ENCODE assay signal across 14 cellular contexts in the genomic region with DNA sequence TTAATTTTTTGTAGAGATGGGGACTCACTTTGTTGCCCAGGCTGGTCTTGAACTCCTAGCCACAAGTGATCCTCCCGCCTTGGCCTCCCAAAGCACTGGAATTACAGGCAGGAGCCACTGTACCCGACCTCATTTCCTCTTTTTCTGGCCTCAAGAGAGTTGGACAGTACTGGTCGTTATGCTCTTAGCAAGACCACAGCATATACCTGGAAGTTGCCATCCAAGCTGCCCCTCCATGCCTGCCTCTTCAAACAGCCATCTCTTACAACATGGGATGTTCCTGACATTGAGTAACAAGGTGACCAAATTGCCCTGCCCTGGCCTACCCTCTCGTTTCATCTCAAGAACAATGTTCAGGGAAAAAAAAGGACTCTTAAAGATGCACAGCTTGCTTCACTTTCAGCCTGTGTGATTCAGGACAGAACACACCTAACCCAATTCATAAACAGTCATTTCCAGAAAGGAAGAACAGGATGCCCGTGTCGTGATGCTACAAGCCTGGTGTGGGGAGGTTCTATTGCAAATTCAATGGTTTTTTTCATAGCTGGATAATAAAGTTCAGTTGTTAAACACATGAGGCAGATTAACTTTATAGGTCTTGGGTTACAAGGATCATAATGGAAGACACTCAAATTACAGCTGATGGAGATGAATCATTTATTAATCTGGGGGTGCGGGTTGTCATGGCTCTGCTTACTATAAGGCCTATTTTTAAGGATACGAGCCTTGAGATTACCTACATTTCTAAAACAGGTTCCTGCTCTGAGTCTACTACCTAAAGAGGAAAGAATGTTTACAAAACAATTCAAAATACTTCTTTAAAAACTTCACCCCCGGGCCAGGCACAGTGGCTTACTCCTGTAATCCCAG. TPM values are rescaled to one million over a fixed set of nuclear protein-coding genes. Genes with fewer than 3 reads are reported as not detected.
DNase-seq lines count a peak whose midpoint lies in the region; ATAC-seq and TF ChIP-seq lines count a peak whose summit lies in the region.
"Had no signal": no experiment of that assay in that cellular context is flagged by ENCODE, and none has a peak within 500 bp of the region (broad histone marks: within the 10 kb centered on the region; RNA-seq: fewer than 3 reads in every experiment).

No MANE protein-coding gene starts in this region.

- peak overlapping the region; percentile 40 for H3K27ac Mint-ChIP-seq in stimulated activated effector memory CD8-positive, alpha-beta T cell treated with anti-CD3 and anti-CD28 coated beads, Interleukin-12 subunit alpha, Interleukin-12 subunit beta, amount 100 ng/mL, for 72 hours

- peaks cover 39% of the 10 kb centered on the region for H3K4me1 Mint-ChIP-seq in stimulated activated effector memory CD8-positive, alpha-beta T cell treated with anti-CD3 and anti-CD28 coated beads, Interleukin-12 subunit alpha, Interleukin-12 subunit beta, amount 100 ng/mL, for 72 hours

- POLR2A ChIA-PET in HEK293 (lab: Yijun Ruan, JAX): interaction anchor here (0.7 kb wide), 1 partner anchor 898 kb away, joined by 4 read pairs; no protein-coding TSS in a partner anchor

- H3K4me3 ChIP-seq in HEK293 (ENCODE audit: low read depth, low read length) (no peak overlapping the region), esophagus squamous epithelium (no peak overlapping the region)
- H3K4me3 ChIP-seq: adrenal gland, left lung, thoracic aorta had no signal

- CTCF ChIA-PET in HEK293 (lab: Yijun Ruan, JAX): interaction anchor here (0.5 to 1.7 kb wide), 2 partner anchors 15 to 33 kb away, joined by 7 to 11 read pairs; no protein-coding TSS in a partner anchor

- H3K9me3 ChIP-seq in HEK293 (ENCODE audit: control insufficient read depth, insufficient read depth, low read depth, low read length) (no peaks in the 10 kb centered on the region), esophagus squamous epithelium (no peaks in the 10 kb centered on the region)
- H3K9me3 ChIP-seq: adrenal gland, left lung, thoracic aorta had no signal

- DNase-seq in SKM-1 treated with dmso at 0.1 percent for 144 hours (lab: John Stamatoyannopoulos, UW; ENCODE audit: unreplicated experiment): peak; percentile 46
- DNase-seq in esophagus squamous epithelium (lab: John Stamatoyannopoulos, UW): no peak
- DNase-seq in stimulated activated effector memory CD8-positive, alpha-beta T cell treated with anti-CD3 and anti-CD28 coated beads, Interleukin-12 subunit alpha, Interleukin-12 subunit beta, amount 100 ng/mL, for 72 hours (ENCODE audit: low spot score in 2 of 2): no peak
- no peak for DNase-seq in OCI-M2 (lab: John Stamatoyannopoulos, UW; ENCODE audit: unreplicated experiment)
- DNase-seq in GM19240 (ENCODE audit: insufficient read length, low spot score): no peak
- no peak for DNase-seq in HK-2 (ENCODE audit: unreplicated experiment)
- DNase-seq: activated CD4-positive, CD25-positive, alpha-beta regulatory T cell; activated CD8-positive, alpha-beta memory T cell treated with anti-CD3 and anti-CD28 coated beads, Interleukin-2, amount 50 U/mL, for 4 hours; adrenal gland; hypothalamus; left lung had no signal

- H3K27me3 ChIP-seq in esophagus squamous epithelium: no peaks in the 10 kb centered on the region
- H3K27me3 ChIP-seq: adrenal gland, left lung had no signal

- no peak overlapping the region for H3K4me3 Mint-ChIP-seq in stimulated activated effector memory CD8-positive, alpha-beta T cell treated with anti-CD3 and anti-CD28 coated beads, Interleukin-12 subunit alpha, Interleukin-12 subunit beta, amount 100 ng/mL, for 72 hours

- H3K27ac ChIP-seq in HEK293 (ENCODE audit: extremely low read depth, low read depth, low read length): no peak overlapping the region
- H3K27ac ChIP-seq in esophagus squamous epithelium: peak overlapping the region; percentile 84 to 97 (median 89)
- H3K27ac ChIP-seq: adrenal gland, left lung, thoracic aorta had no signal

- TF ChIP-seq CTCF in HEK293 (tag by site-specific recombination; IDR thresholded peaks at IDR 0.05) (no peak), esophagus squamous epithelium (IDR thresholded peaks at IDR 0.05) (no peak)

- H3K4me1 ChIP-seq in HEK293 (ENCODE audit: control insufficient read depth, insufficient read depth, low read length) (no peaks in the 10 kb centered on the region), esophagus squamous epithelium (peaks cover 22 to 100% (median 64%) of the 10 kb centered on the region in 3 donors)

- WGBS in esophagus squamous epithelium, 2 donors: 33 to 56% methylated on average over 9 of the region's 9 CpGs

- H3K36me3 Mint-ChIP-seq in stimulated activated effector memory CD8-positive, alpha-beta T cell treated with anti-CD3 and anti-CD28 coated beads, Interleukin-12 subunit alpha, Interleukin-12 subunit beta, amount 100 ng/mL, for 72 hours: peaks cover 8% of the 10 kb centered on the region

- intact Hi-C loops in esophagus squamous epithelium (cut with DNase I): no loop called here

- TF ChIP-seq POLR2A in esophagus squamous epithelium (IDR thresholded peaks at IDR 0.05): no peak

- peaks cover 0 to 9% of the 10 kb centered on the region in 2 experiments; a peak in 1 of 3 replicates for H3K36me3 ChIP-seq in HEK293 (ENCODE audit: control insufficient read depth in 2 of 2, insufficient read depth in 1 of 2, low read length in 2 of 2)
- peaks cover 0 to 39% (median 0%) of the 10 kb centered on the region in 3 donors for H3K36me3 ChIP-seq in esophagus squamous epithelium
- H3K36me3 ChIP-seq: adrenal gland, thoracic aorta had no signal

- no peaks in the 10 kb centered on the region for H3K9me3 Mint-ChIP-seq in stimulated activated effector memory CD8-positive, alpha-beta T cell treated with anti-CD3 and anti-CD28 coated beads, Interleukin-12 subunit alpha, Interleukin-12 subunit beta, amount 100 ng/mL, for 72 hours

- ATAC-seq in stimulated activated effector memory CD8-positive, alpha-beta T cell treated with anti-CD3 and anti-CD28 coated beads, Interleukin-12 subunit alpha, Interleukin-12 subunit beta, amount 100 ng/mL, for 72 hours: peak; percentile 87
- ATAC-seq: left lung had no signal

TF ChIP-seq in HEK293, 187 proteins besides CTCF, POLR2A, EP300 and RAD21 (continues in another document):
- TF ChIP-seq, protein P1, sequence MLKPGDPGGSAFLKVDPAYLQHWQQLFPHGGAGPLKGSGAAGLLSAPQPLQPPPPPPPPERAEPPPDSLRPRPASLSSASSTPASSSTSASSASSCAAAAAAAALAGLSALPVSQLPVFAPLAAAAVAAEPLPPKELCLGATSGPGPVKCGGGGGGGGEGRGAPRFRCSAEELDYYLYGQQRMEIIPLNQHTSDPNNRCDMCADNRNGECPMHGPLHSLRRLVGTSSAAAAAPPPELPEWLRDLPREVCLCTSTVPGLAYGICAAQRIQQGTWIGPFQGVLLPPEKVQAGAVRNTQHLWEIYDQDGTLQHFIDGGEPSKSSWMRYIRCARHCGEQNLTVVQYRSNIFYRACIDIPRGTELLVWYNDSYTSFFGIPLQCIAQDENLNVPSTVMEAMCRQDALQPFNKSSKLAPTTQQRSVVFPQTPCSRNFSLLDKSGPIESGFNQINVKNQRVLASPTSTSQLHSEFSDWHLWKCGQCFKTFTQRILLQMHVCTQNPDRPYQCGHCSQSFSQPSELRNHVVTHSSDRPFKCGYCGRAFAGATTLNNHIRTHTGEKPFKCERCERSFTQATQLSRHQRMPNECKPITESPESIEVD (tag by site-specific recombination; IDR thresholded peaks at IDR 0.05): peak; percentile 54
- TF ChIP-seq ZFP37 (tag by site-specific recombination; IDR thresholded peaks at IDR 0.05) (no peak), ZNF146 (tag by site-specific recombination; IDR thresholded peaks at IDR 0.05) (no peak), OSR2 (tag by site-specific recombination; IDR thresholded peaks at IDR 0.05) (0 out of 2 replicates have a peak, but pooled peaks have one; percentile 8), ZNF324 (tag by site-specific recombination; IDR thresholded peaks at IDR 0.05) (no peak), SP7 (tag by site-specific recombination; IDR thresholded peaks at IDR 0.05) (peak; percentile 34; the same call in 1 of the 2 replicates), ZNF707 (tag by site-specific recombination; IDR thresholded peaks at IDR 0.05) (no peak)
- TF ChIP-seq, protein P2, sequence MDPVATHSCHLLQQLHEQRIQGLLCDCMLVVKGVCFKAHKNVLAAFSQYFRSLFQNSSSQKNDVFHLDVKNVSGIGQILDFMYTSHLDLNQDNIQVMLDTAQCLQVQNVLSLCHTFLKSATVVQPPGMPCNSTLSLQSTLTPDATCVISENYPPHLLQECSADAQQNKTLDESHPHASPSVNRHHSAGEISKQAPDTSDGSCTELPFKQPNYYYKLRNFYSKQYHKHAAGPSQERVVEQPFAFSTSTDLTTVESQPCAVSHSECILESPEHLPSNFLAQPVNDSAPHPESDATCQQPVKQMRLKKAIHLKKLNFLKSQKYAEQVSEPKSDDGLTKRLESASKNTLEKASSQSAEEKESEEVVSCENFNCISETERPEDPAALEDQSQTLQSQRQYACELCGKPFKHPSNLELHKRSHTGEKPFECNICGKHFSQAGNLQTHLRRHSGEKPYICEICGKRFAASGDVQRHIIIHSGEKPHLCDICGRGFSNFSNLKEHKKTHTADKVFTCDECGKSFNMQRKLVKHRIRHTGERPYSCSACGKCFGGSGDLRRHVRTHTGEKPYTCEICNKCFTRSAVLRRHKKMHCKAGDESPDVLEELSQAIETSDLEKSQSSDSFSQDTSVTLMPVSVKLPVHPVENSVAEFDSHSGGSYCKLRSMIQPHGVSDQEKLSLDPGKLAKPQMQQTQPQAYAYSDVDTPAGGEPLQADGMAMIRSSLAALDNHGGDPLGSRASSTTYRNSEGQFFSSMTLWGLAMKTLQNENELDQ (tag by site-specific recombination; IDR thresholded peaks at IDR 0.05; ENCODE audit: low read depth): no peak
- TF ChIP-seq, protein P3, sequence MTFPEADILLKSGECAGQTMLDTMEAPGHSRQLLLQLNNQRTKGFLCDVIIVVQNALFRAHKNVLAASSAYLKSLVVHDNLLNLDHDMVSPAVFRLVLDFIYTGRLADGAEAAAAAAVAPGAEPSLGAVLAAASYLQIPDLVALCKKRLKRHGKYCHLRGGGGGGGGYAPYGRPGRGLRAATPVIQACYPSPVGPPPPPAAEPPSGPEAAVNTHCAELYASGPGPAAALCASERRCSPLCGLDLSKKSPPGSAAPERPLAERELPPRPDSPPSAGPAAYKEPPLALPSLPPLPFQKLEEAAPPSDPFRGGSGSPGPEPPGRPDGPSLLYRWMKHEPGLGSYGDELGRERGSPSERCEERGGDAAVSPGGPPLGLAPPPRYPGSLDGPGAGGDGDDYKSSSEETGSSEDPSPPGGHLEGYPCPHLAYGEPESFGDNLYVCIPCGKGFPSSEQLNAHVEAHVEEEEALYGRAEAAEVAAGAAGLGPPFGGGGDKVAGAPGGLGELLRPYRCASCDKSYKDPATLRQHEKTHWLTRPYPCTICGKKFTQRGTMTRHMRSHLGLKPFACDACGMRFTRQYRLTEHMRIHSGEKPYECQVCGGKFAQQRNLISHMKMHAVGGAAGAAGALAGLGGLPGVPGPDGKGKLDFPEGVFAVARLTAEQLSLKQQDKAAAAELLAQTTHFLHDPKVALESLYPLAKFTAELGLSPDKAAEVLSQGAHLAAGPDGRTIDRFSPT (tag by site-specific recombination; IDR thresholded peaks at IDR 0.05): 0 out of 2 replicates have a peak, but pooled peaks have one; percentile 7

RNA-seq across cellular contexts. Expression of a gene that starts 11.9 kb away (rescaled TPM):
- 100 to 1,000 TPM; 315 to 901 (median 457) TPM for total RNA-seq in esophagus squamous epithelium

RNA-seq across cellular contexts. Expression of a gene that starts 31.7 kb away (rescaled TPM):
- total RNA-seq in esophagus squamous epithelium: 10 to 100 TPM; 15.7 to 31.7 (median 20.0) TPM

RNA-seq across cellular contexts. Expression of a gene that starts 35.2 kb away (rescaled TPM):
- total RNA-seq in esophagus squamous epithelium: 1 to 10 TPM; 2.8 to 7.5 (median 4.8) TPM
- total RNA-seq: NCI-H460 had no signal
